ENCODE assay signal across 15 cellular contexts in the genomic region with DNA sequence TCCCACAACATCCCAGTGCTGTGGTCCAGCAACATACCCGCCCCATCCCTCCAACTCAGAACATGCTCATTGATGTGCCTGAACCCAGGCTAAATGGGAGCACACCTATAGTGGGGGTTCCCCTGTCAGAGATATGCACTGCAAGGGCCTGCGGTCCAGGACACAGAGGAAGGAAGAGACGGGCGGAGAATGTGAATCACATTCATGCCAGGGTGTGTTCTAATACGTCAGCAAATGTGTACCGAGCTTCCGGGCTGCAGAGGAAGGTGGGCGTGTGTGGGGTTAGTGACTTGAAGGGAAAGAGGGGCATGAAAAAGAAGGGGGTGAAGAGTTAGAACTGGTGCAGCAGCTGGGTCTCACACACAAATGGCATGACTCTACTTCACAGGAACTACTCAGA.
DNase-seq lines count a peak whose midpoint lies in the region; ATAC-seq and TF ChIP-seq lines count a peak whose summit lies in the region.
"Had no signal": no experiment of that assay in that cellular context is flagged by ENCODE, and none has a peak within 500 bp of the region (broad histone marks: within the 10 kb centered on the region; RNA-seq: fewer than 3 reads in every experiment).

No MANE protein-coding gene starts in this region.

- no peaks in the 10 kb centered on the region for H3K36me3 Mint-ChIP-seq in activated T-cell treated with anti-CD3 and anti-CD28 coated beads, Interleukin-2, amount 50 U/mL, for 72 hours (ENCODE audit: insufficient read depth in 2 of 2)
- H3K36me3 Mint-ChIP-seq in nephron progenitor cell (ENCODE audit: low read depth) = peaks cover 25% of the 10 kb centered on the region

- TF ChIP-seq CTCF in nephron progenitor cell (IDR thresholded peaks at IDR 0.05) (no peak), ascending aorta (IDR thresholded peaks at IDR 0.05) (no peak)

- H3K9me3 Mint-ChIP-seq in activated T-cell treated with anti-CD3 and anti-CD28 coated beads, Interleukin-2, amount 50 U/mL, for 72 hours = no peaks in the 10 kb centered on the region
- H3K9me3 Mint-ChIP-seq in nephron progenitor cell = no peaks in the 10 kb centered on the region

- intact Hi-C loops in ascending aorta (cut with DNase I) = loop anchor here (5.0 to 10.0 kb wide), 3 partner anchors 97 to 255 kb away; no protein-coding TSS in a partner anchor

- peaks cover 23% of the 10 kb centered on the region for H3K4me1 Mint-ChIP-seq in activated T-cell treated with anti-CD3 and anti-CD28 coated beads, Interleukin-2, amount 50 U/mL, for 72 hours (ENCODE audit: low read depth)
- H3K4me1 Mint-ChIP-seq in nephron progenitor cell = peaks cover 41% of the 10 kb centered on the region

- peak overlapping the region; percentile 8 for H3K27ac Mint-ChIP-seq in activated T-cell treated with anti-CD3 and anti-CD28 coated beads, Interleukin-2, amount 50 U/mL, for 72 hours
- peak overlapping the region; percentile 36 for H3K27ac Mint-ChIP-seq in nephron progenitor cell

- no peak overlapping the region for H3K27ac ChIP-seq in ascending aorta

- peaks cover 8 to 13% of the 10 kb centered on the region in 2 donors for H3K4me1 ChIP-seq in ascending aorta

- no peak overlapping the region for H3K4me3 ChIP-seq in ascending aorta
- H3K4me3 ChIP-seq: gastroesophageal sphincter had no signal

- no peaks in the 10 kb centered on the region for H3K27me3 Mint-ChIP-seq in activated T-cell treated with anti-CD3 and anti-CD28 coated beads, Interleukin-2, amount 50 U/mL, for 72 hours (ENCODE audit: low read depth)
- peaks cover 10% of the 10 kb centered on the region for H3K27me3 Mint-ChIP-seq in nephron progenitor cell (ENCODE audit: low read depth, poor library complexity)

- H3K9me3 ChIP-seq in ascending aorta = no peaks in the 10 kb centered on the region
- H3K9me3 ChIP-seq: gastroesophageal sphincter had no signal

- in situ Hi-C loops in G401 (cut with HindIII; ENCODE audit: low sequenced_read_pairs) = no loop called here

- no peaks in the 10 kb centered on the region for H3K27me3 ChIP-seq in ascending aorta
- H3K27me3 ChIP-seq: gastroesophageal sphincter had no signal

- peak; percentile 81 to 94 for ATAC-seq in activated CD4-positive, CD25-positive, alpha-beta regulatory T cell treated with anti-CD3 and anti-CD28 coated beads, Interleukin-2, amount 50 U/mL, for 24 hours
- peak; percentile 95 for ATAC-seq in activated T-cell treated with anti-CD3 and anti-CD28 coated beads, Interleukin-2, amount 50 U/mL, for 72 hours (replicated peaks in 1 of 2)
- no peak for ATAC-seq in HG02678 (IDR thresholded peaks at IDR 0.05; ENCODE audit: unreplicated experiment)
- ATAC-seq: gastroesophageal sphincter had no signal

- no peaks in the 10 kb centered on the region for H3K36me3 ChIP-seq in ascending aorta
- H3K36me3 ChIP-seq: gastroesophageal sphincter had no signal

- no peak for DNase-seq in activated CD4-positive, CD25-positive, alpha-beta regulatory T cell treated with anti-CD3 and anti-CD28 coated beads, Interleukin-2, amount 50 U/mL, for 72 hours
- peak; percentile 57 to 59 for DNase-seq in activated T-cell treated with anti-CD3 and anti-CD28 coated beads, Interleukin-2, amount 50 U/mL, for 72 hours
- no peak for DNase-seq in nephron progenitor cell
- peak; percentile 42 to 72 for DNase-seq in stimulated activated CD8-positive, alpha-beta memory T cell treated with anti-CD3 and anti-CD28 coated beads, Interleukin-7, amount 100 ng/mL, for 48 hours (ENCODE audit: extremely low read depth in 1 of 2, low read depth in 1 of 2)
- no peak for DNase-seq in ascending aorta (ENCODE audit: low spot score in 2 of 2)
- no peak for DNase-seq in G401 (ENCODE audit: low spot score)
- DNase-seq: 8988T, cerebellar nuclear complex, GF-D8, IMR-90, NCI-H2227 treated with DMSO at 0.1 percent for 48 hours, small intestine had no signal

- H3K4me3 Mint-ChIP-seq in activated T-cell treated with anti-CD3 and anti-CD28 coated beads, Interleukin-2, amount 50 U/mL, for 72 hours = peak overlapping the region; percentile 33 to 48
- H3K4me3 Mint-ChIP-seq in nephron progenitor cell = no peak overlapping the region

Comparison
In these comparisons a context has a peak if more than half of its experiments do, and no peak if none do; other contexts are left out.
1. DNase-seq: peak in activated T-cell treated with anti-CD3 and anti-CD28 coated beads, Interleukin-2, amount 50 U/mL, for 72 hours (2 of 2) and stimulated activated CD8-positive, alpha-beta memory T cell treated with anti-CD3 and anti-CD28 coated beads, Interleukin-7, amount 100 ng/mL, for 48 hours (2 of 2); none in activated CD4-positive, CD25-positive, alpha-beta regulatory T cell treated with anti-CD3 and anti-CD28 coated beads, Interleukin-2, amount 50 U/mL, for 72 hours (single experiment), nephron progenitor cell (single experiment), ascending aorta (0 of 2) and G401 (single experiment).